1 cellular context compared by ENCODE assay signal in genomic region chr20:59182401-59183044, GRCh38.
TF ChIP-seq lines count a peak whose summit lies in the region.

No MANE protein-coding gene starts in this region.

TF ChIP-seq in HepG2, 621 proteins besides CTCF, POLR2A, EP300 and RAD21:
- TF ChIP-seq FOXP4 (CRISPR knock-in tag; IDR thresholded peaks at IDR 0.05) (no peak), ZNF264 (CRISPR knock-in tag; IDR thresholded peaks at IDR 0.05) (no peak), FOSL2 (CRISPR knock-in tag; IDR thresholded peaks at IDR 0.05) (no peak), ZFP36L1 (CRISPR knock-in tag; IDR thresholded peaks at IDR 0.05) (no peak), POGK (CRISPR knock-in tag; conservative IDR thresholded peaks at IDR 0.05) (no peak), ZNF891 (CRISPR knock-in tag; IDR thresholded peaks at IDR 0.05) (no peak), HMGXB3 (CRISPR knock-in tag; IDR thresholded peaks at IDR 0.05; ENCODE audit: borderline replicate concordance) (no peak), ZBTB7B (CRISPR knock-in tag; IDR thresholded peaks at IDR 0.05) (no peak), HDAC2 (CRISPR knock-in tag; IDR thresholded peaks at IDR 0.05) (no peak), THAP8 (CRISPR knock-in tag; IDR thresholded peaks at IDR 0.05; ENCODE audit: borderline replicate concordance) (no peak), SAP130 (CRISPR knock-in tag; IDR thresholded peaks at IDR 0.05; ENCODE audit: low read depth) (no peak), ZNF224 (CRISPR knock-in tag; IDR thresholded peaks at IDR 0.05) (no peak), RFXAP (CRISPR knock-in tag; IDR thresholded peaks at IDR 0.05; ENCODE audit: borderline replicate concordance) (no peak), BCL6 (CRISPR knock-in tag; IDR thresholded peaks at IDR 0.05) (no peak), ETS1 (CRISPR knock-in tag; IDR thresholded peaks at IDR 0.05) (no peak), ZNF660 (CRISPR knock-in tag; IDR thresholded peaks at IDR 0.05; ENCODE audit: borderline replicate concordance, low read depth) (no peak)
